In genomic region chr7:43612128-43612527, GRCh38 we compare ENCODE assay signal across 13 cellular contexts. TPM values are rescaled to one million over a fixed set of nuclear protein-coding genes. Genes with fewer than 3 reads are reported as not detected.
A peak's percentile ranks its signal among the peaks of the same experiment; 100 is the strongest.
DNase-seq lines count a peak whose midpoint lies in the region.
"Had no signal": no experiment of that assay in that cellular context is flagged by ENCODE, and none has a peak within 500 bp of the region (broad histone marks: within the 10 kb centered on the region; RNA-seq: fewer than 3 reads in every experiment).

No MANE protein-coding gene starts in this region.

- H3K27me3 Mint-ChIP-seq in T-helper 2 cell treated with Interferon-gamma antibody and Interleukin-4, amounts not matched to agents 5 μg/mL and 100 μg/mL, for 36 hours (ENCODE audit: low read depth) = no peaks in the 10 kb centered on the region
- H3K27me3 Mint-ChIP-seq in activated CD4-positive, alpha-beta memory T cell treated with anti-CD3 and anti-CD28 coated beads for 36 hours = no peaks in the 10 kb centered on the region
- no peaks in the 10 kb centered on the region for H3K27me3 Mint-ChIP-seq in stimulated activated naive CD8-positive, alpha-beta T cell treated with anti-CD3 and anti-CD28 coated beads, Interleukin-15, Interleukin-2, amounts not matched to agents 100 ng/mL and 50 ng/mL, for 24 hours

- peak overlapping the region; percentile 4 for H3K27ac Mint-ChIP-seq in T-helper 2 cell treated with Interferon-gamma antibody and Interleukin-4, amounts not matched to agents 5 μg/mL and 100 μg/mL, for 36 hours
- H3K27ac Mint-ChIP-seq in activated CD4-positive, alpha-beta memory T cell treated with anti-CD3 and anti-CD28 coated beads for 36 hours = peak overlapping the region; percentile 47
- peak overlapping the region; percentile 91 for H3K27ac Mint-ChIP-seq in stimulated activated naive CD8-positive, alpha-beta T cell treated with anti-CD3 and anti-CD28 coated beads, Interleukin-15, Interleukin-2, amounts not matched to agents 100 ng/mL and 50 ng/mL, for 24 hours

- no peaks in the 10 kb centered on the region for H3K9me3 ChIP-seq in SJCRH30 (replicated peaks)
- H3K9me3 ChIP-seq: colonic mucosa had no signal

- peak overlapping the region; percentile 3 for H3K4me3 Mint-ChIP-seq in T-helper 2 cell treated with Interferon-gamma antibody and Interleukin-4, amounts not matched to agents 5 μg/mL and 100 μg/mL, for 36 hours
- H3K4me3 Mint-ChIP-seq in activated CD4-positive, alpha-beta memory T cell treated with anti-CD3 and anti-CD28 coated beads for 36 hours = no peak overlapping the region
- H3K4me3 Mint-ChIP-seq in stimulated activated naive CD8-positive, alpha-beta T cell treated with anti-CD3 and anti-CD28 coated beads, Interleukin-15, Interleukin-2, amounts not matched to agents 100 ng/mL and 50 ng/mL, for 24 hours = peak overlapping the region; percentile 47

- no peaks in the 10 kb centered on the region; the same call in 1 of the 2 replicates for H3K4me1 ChIP-seq in SJCRH30
- H3K4me1 ChIP-seq: colonic mucosa had no signal

- H3K27ac ChIP-seq in SJCRH30 = no peak overlapping the region
- H3K27ac ChIP-seq: 22Rv1, colonic mucosa had no signal

- no peak overlapping the region for H3K4me3 ChIP-seq in SJCRH30
- H3K4me3 ChIP-seq: colonic mucosa had no signal

- no peak for DNase-seq in T-helper 2 cell treated with Interferon-gamma antibody and Interleukin-4, amounts not matched to agents 5 μg/mL and 100 μg/mL, for 36 hours (ENCODE audit: low spot score)
- no peak for DNase-seq in T-helper 2 cell
- DNase-seq in activated CD4-positive, alpha-beta memory T cell treated with anti-CD3 and anti-CD28 coated beads for 36 hours = no peak
- peak; percentile 9 for DNase-seq in fibroblast of gingiva (ENCODE audit: low read depth)
- no peak for DNase-seq in NCI-H226
- no peak for DNase-seq in GDM1 (lab: John Stamatoyannopoulos, UW)
- no peak for DNase-seq in SJCRH30
- DNase-seq: activated CD4-positive, CD25-positive, alpha-beta regulatory T cell; colonic mucosa; NCI-H2107; NK-92 treated with Interleukin-12 subunit alpha and Interleukin-12 subunit beta, amount 100 ng/mL, for 24 hours had no signal

- no peaks in the 10 kb centered on the region for H3K9me3 Mint-ChIP-seq in T-helper 2 cell treated with Interferon-gamma antibody and Interleukin-4, amounts not matched to agents 5 μg/mL and 100 μg/mL, for 36 hours
- no peaks in the 10 kb centered on the region for H3K9me3 Mint-ChIP-seq in activated CD4-positive, alpha-beta memory T cell treated with anti-CD3 and anti-CD28 coated beads for 36 hours
- no peaks in the 10 kb centered on the region for H3K9me3 Mint-ChIP-seq in stimulated activated naive CD8-positive, alpha-beta T cell treated with anti-CD3 and anti-CD28 coated beads, Interleukin-15, Interleukin-2, amounts not matched to agents 100 ng/mL and 50 ng/mL, for 24 hours

- H3K27me3 ChIP-seq in SJCRH30 = no peaks in the 10 kb centered on the region
- H3K27me3 ChIP-seq: colonic mucosa had no signal

- H3K4me1 Mint-ChIP-seq in T-helper 2 cell treated with Interferon-gamma antibody and Interleukin-4, amounts not matched to agents 5 μg/mL and 100 μg/mL, for 36 hours (ENCODE audit: low read depth) = peaks cover 26% of the 10 kb centered on the region
- H3K4me1 Mint-ChIP-seq in activated CD4-positive, alpha-beta memory T cell treated with anti-CD3 and anti-CD28 coated beads for 36 hours (ENCODE audit: low read depth) = peaks cover 58% of the 10 kb centered on the region
- peaks cover 80% of the 10 kb centered on the region for H3K4me1 Mint-ChIP-seq in stimulated activated naive CD8-positive, alpha-beta T cell treated with anti-CD3 and anti-CD28 coated beads, Interleukin-15, Interleukin-2, amounts not matched to agents 100 ng/mL and 50 ng/mL, for 24 hours (ENCODE audit: low read depth)

- CTCF ChIA-PET in activated CD4-positive, alpha-beta memory T cell treated with anti-CD3 and anti-CD28 coated beads for 36 hours (lab: Charles Lee) = interaction anchor here (1.1 to 12.6 kb wide), 8 partner anchors 10 to 88 kb away, joined by 3 to 112 read pairs (median 6); partner anchors contain the start of gene STK17A

- intact Hi-C loops in activated CD4-positive, alpha-beta memory T cell treated with anti-CD3 and anti-CD28 coated beads for 36 hours (cut with micrococcal nuclease) = loop anchor here (1.0 to 2.0 kb wide), 4 partner anchors 10 to 57 kb away; no protein-coding TSS in a partner anchor

- no peaks in the 10 kb centered on the region for H3K36me3 ChIP-seq in SJCRH30
- H3K36me3 ChIP-seq: colonic mucosa had no signal

- POLR2A ChIA-PET in activated CD4-positive, alpha-beta memory T cell treated with anti-CD3 and anti-CD28 coated beads for 36 hours (lab: Charles Lee) = interaction anchor here (1.3 to 2.7 kb wide), 5 partner anchors 10 to 37 kb away, joined by 4 to 15 read pairs (median 6); partner anchors contain the start of gene STK17A

- H3K36me3 Mint-ChIP-seq in T-helper 2 cell treated with Interferon-gamma antibody and Interleukin-4, amounts not matched to agents 5 μg/mL and 100 μg/mL, for 36 hours (ENCODE audit: low read depth) = peaks cover 60% of the 10 kb centered on the region
- H3K36me3 Mint-ChIP-seq in activated CD4-positive, alpha-beta memory T cell treated with anti-CD3 and anti-CD28 coated beads for 36 hours = peaks cover 44% of the 10 kb centered on the region
- H3K36me3 Mint-ChIP-seq in stimulated activated naive CD8-positive, alpha-beta T cell treated with anti-CD3 and anti-CD28 coated beads, Interleukin-15, Interleukin-2, amounts not matched to agents 100 ng/mL and 50 ng/mL, for 24 hours (ENCODE audit: low read depth) = peaks cover 64% of the 10 kb centered on the region

RNA-seq across cellular contexts. Expression of gene STK17A, which starts 29.2 kb away (rescaled TPM):
- 10 to 100 TPM; 58.2 to 62.6 TPM for total RNA-seq in activated CD4-positive, alpha-beta memory T cell treated with anti-CD3 and anti-CD28 coated beads for 36 hours
- total RNA-seq in SJCRH30 (2014; rRNA removed; shearing (Covaris generic)) = 4.5 TPM in 2 replicates

Comparison
In these comparisons a context has a peak if more than half of its experiments do, and no peak if none do; other contexts are left out.
1. H3K27ac Mint-ChIP-seq: peak in every context shown above with its lines; median percentile 91 in stimulated activated naive CD8-positive, alpha-beta T cell treated with anti-CD3 and anti-CD28 coated beads, Interleukin-15, Interleukin-2, amounts not matched to agents 100 ng/mL and 50 ng/mL, for 24 hours; 47 in activated CD4-positive, alpha-beta memory T cell treated with anti-CD3 and anti-CD28 coated beads for 36 hours; 4 in T-helper 2 cell treated with Interferon-gamma antibody and Interleukin-4, amounts not matched to agents 5 μg/mL and 100 μg/mL, for 36 hours.
2. RNA of gene STK17A, which starts 29.2 kb away (total RNA-seq): 58.2 to 62.6 TPM in activated CD4-positive, alpha-beta memory T cell treated with anti-CD3 and anti-CD28 coated beads for 36 hours; 4.5 TPM in SJCRH30; every median in the first group is over 10 times any median in the second.